ENCODE assay signal across 19 cellular contexts in genomic region chr4:158590219-158590618, GRCh38.
"Had no signal": no experiment of that assay in that cellular context is flagged by ENCODE, and none has a peak within 500 bp of the region (broad histone marks: within the 10 kb centered on the region; RNA-seq: fewer than 3 reads in every experiment).

No MANE protein-coding gene starts in this region.

- H3K4me1 Mint-ChIP-seq: memory B cell had no signal

- DNase-seq: effector memory CD4-positive, alpha-beta T cell; gastrocnemius medialis; heart right ventricle; islet precursor cell; left ventricle myocardium inferior; lower lobe of right lung; midbrain; psoas muscle; retina; sigmoid colon; small intestine; stimulated activated CD4-positive, alpha-beta T cell treated with anti-CD3 and anti-CD28 coated beads, Interleukin-2, amount 100 ng/mL, for 48 hours; stimulated activated naive CD4-positive, alpha-beta T cell treated with Interleukin-2 at 50 U/mL for 16 hours; trophoblast cell had no signal

- H3K9me3 ChIP-seq: esophagus muscularis mucosa, gastrocnemius medialis, heart right ventricle, left ventricle myocardium inferior, lower lobe of right lung, neutrophil, psoas muscle, sigmoid colon had no signal

- H3K27me3 ChIP-seq: esophagus muscularis mucosa, gastrocnemius medialis, heart right ventricle, sigmoid colon had no signal

- H3K27ac Mint-ChIP-seq: memory B cell; natural killer cell treated with Interleukin-12 subunit alpha and Interleukin-12 subunit beta and Interleukin-15 and Interleukin-18, amount 100 ng/mL, for 72 hours had no signal

- H3K9me3 Mint-ChIP-seq: memory B cell; natural killer cell treated with Interleukin-12 subunit alpha and Interleukin-12 subunit beta and Interleukin-15 and Interleukin-18, amount 100 ng/mL, for 72 hours had no signal

- H3K36me3 ChIP-seq: esophagus muscularis mucosa, gastrocnemius medialis, heart right ventricle, left ventricle myocardium inferior, lower lobe of right lung, neutrophil, sigmoid colon had no signal

- H3K36me3 Mint-ChIP-seq: memory B cell; natural killer cell treated with Interleukin-12 subunit alpha and Interleukin-12 subunit beta and Interleukin-15 and Interleukin-18, amount 100 ng/mL, for 72 hours had no signal

- H3K27ac ChIP-seq: epithelial cell of prostate, esophagus muscularis mucosa, gastrocnemius medialis, heart right ventricle, left ventricle myocardium inferior, lower lobe of right lung, neutrophil, psoas muscle, sigmoid colon had no signal

- ATAC-seq: gastrocnemius medialis; heart right ventricle; lower lobe of right lung; natural killer cell treated with Interleukin-12 subunit alpha and Interleukin-12 subunit beta and Interleukin-15 and Interleukin-18, amount 100 ng/mL, for 72 hours; psoas muscle had no signal

- H3K4me3 ChIP-seq: esophagus muscularis mucosa, gastrocnemius medialis, heart right ventricle, left ventricle myocardium inferior, lower lobe of right lung, psoas muscle, sigmoid colon had no signal

- H3K4me3 Mint-ChIP-seq: memory B cell; natural killer cell treated with Interleukin-12 subunit alpha and Interleukin-12 subunit beta and Interleukin-15 and Interleukin-18, amount 100 ng/mL, for 72 hours had no signal
